9 cellular contexts compared by ENCODE assay signal in the genomic region with DNA sequence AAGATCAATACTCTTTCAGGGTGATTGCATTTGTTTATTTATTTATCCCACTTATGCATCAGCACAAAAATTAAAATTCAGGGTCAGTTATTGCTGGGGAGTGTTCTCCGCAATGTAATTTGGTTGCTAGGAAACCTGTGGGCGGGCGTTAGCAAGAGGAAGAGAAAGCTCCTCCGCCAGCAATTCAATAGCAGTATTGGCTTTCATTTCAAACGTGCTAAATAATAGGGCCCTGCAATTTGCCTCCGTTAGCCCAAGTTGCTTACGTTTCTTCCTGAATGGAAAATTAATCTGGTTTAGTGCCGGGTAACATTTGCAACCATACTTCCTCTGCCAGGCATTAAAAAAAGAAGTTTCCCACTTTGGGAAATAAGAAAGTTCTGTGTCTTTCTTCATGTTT. TPM values are rescaled to one million over a fixed set of nuclear protein-coding genes. Genes with fewer than 3 reads are reported as not detected.
DNase-seq lines count a peak whose midpoint lies in the region; ATAC-seq, FAIRE-seq and TF ChIP-seq lines count a peak whose summit lies in the region.
"Had no signal": no experiment of that assay in that cellular context is flagged by ENCODE, and none has a peak within 500 bp of the region (broad histone marks: within the 10 kb centered on the region; RNA-seq: fewer than 3 reads in every experiment).

No MANE protein-coding gene starts in this region.

- H4K20me1 ChIP-seq in mammary epithelial cell (ENCODE audit: insufficient read depth, low read length) = no peaks in the 10 kb centered on the region

- no peak overlapping the region for H2AFZ ChIP-seq in mammary epithelial cell (ENCODE audit: low read depth, low read length)

- H3K4me2 ChIP-seq in mammary epithelial cell (ENCODE audit: insufficient read depth, low read depth, low read length) = no peak overlapping the region

- H3K9me3 ChIP-seq in Peyer's patch (no peaks in the 10 kb centered on the region), mammary epithelial cell (replicated peaks; ENCODE audit: insufficient read depth, low read length) (no peaks in the 10 kb centered on the region)

- peak; percentile 59 to 92 (median 79) for DNase-seq in Peyer's patch
- DNase-seq in activated naive CD8-positive, alpha-beta T cell treated with anti-CD3 and anti-CD28 coated beads, Interleukin-2, amount 50 U/mL, for 24 hours = peak; percentile 70
- peak; percentile 39 to 61 for DNase-seq in stimulated activated CD4-positive, alpha-beta T cell treated with anti-CD3 and anti-CD28 coated beads, Interleukin-4, amount 100 ng/mL, for 48 hours (ENCODE audit: low read depth in 2 of 2)
- no peak for DNase-seq in mammary epithelial cell

- H3K36me3 Mint-ChIP-seq in activated naive CD8-positive, alpha-beta T cell treated with anti-CD3 and anti-CD28 coated beads, Interleukin-2, amount 50 U/mL, for 24 hours (ENCODE audit: low read depth) = no peaks in the 10 kb centered on the region

- no peaks in the 10 kb centered on the region for H3K27me3 Mint-ChIP-seq in activated naive CD8-positive, alpha-beta T cell treated with anti-CD3 and anti-CD28 coated beads, Interleukin-2, amount 50 U/mL, for 24 hours

- H3K4me1 Mint-ChIP-seq in activated naive CD8-positive, alpha-beta T cell treated with anti-CD3 and anti-CD28 coated beads, Interleukin-2, amount 50 U/mL, for 24 hours = peaks cover 41% of the 10 kb centered on the region

- intact Hi-C loops in mammary epithelial cell (cut with micrococcal nuclease) = no loop called here

- no peaks in the 10 kb centered on the region for H3K79me2 ChIP-seq in mammary epithelial cell (ENCODE audit: insufficient read depth, low read length)

- H3K9ac ChIP-seq in mammary epithelial cell (ENCODE audit: insufficient read depth, low read length) = no peak overlapping the region

- H3K4me1 ChIP-seq in Peyer's patch (peaks cover 0 to 5% (median 0%) of the 10 kb centered on the region in 4 donors), mammary epithelial cell (ENCODE audit: insufficient read depth, low read length) (no peaks in the 10 kb centered on the region)

- H3K9me3 Mint-ChIP-seq in activated naive CD8-positive, alpha-beta T cell treated with anti-CD3 and anti-CD28 coated beads, Interleukin-2, amount 50 U/mL, for 24 hours = no peaks in the 10 kb centered on the region

- TF ChIP-seq CTCF in Peyer's patch (IDR thresholded peaks at IDR 0.05) = no peak
- no peak for TF ChIP-seq CTCF in mammary epithelial cell (conservative IDR thresholded peaks at IDR 0.05 in 1 of 2, IDR thresholded peaks at IDR 0.05 in 1 of 2; ENCODE audit: extremely low read depth in 1 of 2, insufficient read depth in 1 of 2, low read depth in 1 of 2, low read length in 2 of 2)

- H3K4me3 ChIP-seq in Peyer's patch (no peak overlapping the region), mammary epithelial cell (replicated peaks in 1 of 3; ENCODE audit: insufficient read depth in 1 of 3, low read depth in 2 of 3, low read length in 3 of 3) (no peak overlapping the region)
- H3K4me3 ChIP-seq: SK-N-MC had no signal

- no TSS peak for BruUV-seq in mammary epithelial cell (replicated peaks; lab: Mats Ljungman, UMichigan)

- in situ Hi-C loops in mammary epithelial cell (cut with MboI; ENCODE audit: low sequenced_read_pairs in 2 of 2) = no loop called here

- peak overlapping the region; percentile 62 for H3K4me3 Mint-ChIP-seq in activated naive CD8-positive, alpha-beta T cell treated with anti-CD3 and anti-CD28 coated beads, Interleukin-2, amount 50 U/mL, for 24 hours

- peak overlapping the region; percentile 79 for H3K27ac Mint-ChIP-seq in activated naive CD8-positive, alpha-beta T cell treated with anti-CD3 and anti-CD28 coated beads, Interleukin-2, amount 50 U/mL, for 24 hours

- H3K27me3 ChIP-seq in Peyer's patch (no peaks in the 10 kb centered on the region), mammary epithelial cell (ENCODE audit: insufficient read depth, low read length) (peaks cover 4% of the 10 kb centered on the region)

- no peak for TF ChIP-seq POLR2A in Peyer's patch (IDR thresholded peaks at IDR 0.05)

- CTCF ChIA-PET in mammary epithelial cell (lab: Charles Lee; ENCODE audit: low non-redundant PET) = no interaction called here

- H3K27ac ChIP-seq in Peyer's patch = peak overlapping the region in 2 of 4 donors; percentile 3 to 29
- H3K27ac ChIP-seq in mammary epithelial cell (ENCODE audit: insufficient read depth, low read depth, low read length) = no peak overlapping the region
- H3K27ac ChIP-seq: SK-N-MC had no signal

- dilution Hi-C loops in mammary epithelial cell (cut with HindIII; ENCODE audit: low sequenced_read_pairs) = no loop called here

- 46% methylated on average over 8 of the region's 8 CpGs for WGBS in mammary epithelial cell (ENCODE audit: low coverage, missing lambda C conversion rate)

- peak; percentile 93 for FAIRE-seq in islet of Langerhans (lab: Jason Lieb, UNC)

- ATAC-seq in GM19395 (IDR thresholded peaks at IDR 0.05; ENCODE audit: unreplicated experiment) = peak; percentile 80
- ATAC-seq in HG03196 (IDR thresholded peaks at IDR 0.05; ENCODE audit: unreplicated experiment) = peak; percentile 53
- ATAC-seq in activated naive CD8-positive, alpha-beta T cell treated with anti-CD3 and anti-CD28 coated beads, Interleukin-2, amount 50 U/mL, for 24 hours = peak; percentile 72
- no peak for ATAC-seq in HG03039 (IDR thresholded peaks at IDR 0.05; ENCODE audit: unreplicated experiment)

- H3K36me3 ChIP-seq in Peyer's patch (no peaks in the 10 kb centered on the region), mammary epithelial cell (ENCODE audit: insufficient read depth, low read length) (no peaks in the 10 kb centered on the region)

RNA-seq across cellular contexts. Expression of gene PLCL2, which starts 35.5 kb away (rescaled TPM):
- total RNA-seq in Peyer's patch (10 to 100 TPM; 21.8 to 39.6 (median 25.4) TPM), mammary epithelial cell (under 1 TPM; 0.28 to 0.33 TPM)
- polyA plus RNA-seq in mammary epithelial cell = 0.15 TPM
- polyA minus RNA-seq in mammary epithelial cell = not detected

Comparison
In these comparisons a context has a peak if more than half of its experiments do, and no peak if none do; other contexts are left out.
1. RNA of gene PLCL2, which starts 35.5 kb away (total RNA-seq): 21.8 to 39.6 TPM in Peyer's patch; 0.28 to 0.33 TPM in mammary epithelial cell; every median in the first group is over 10 times any median in the second.